ENCODE assay signal across 18 cellular contexts in genomic region chr17:20241855-20242254, GRCh38.
A peak's percentile ranks its signal among the peaks of the same experiment; 100 is the strongest.
DNase-seq lines count a peak whose midpoint lies in the region; ATAC-seq, FAIRE-seq and TF ChIP-seq lines count a peak whose summit lies in the region.
"Had no signal": no experiment of that assay in that cellular context is flagged by ENCODE, and none has a peak within 500 bp of the region (broad histone marks: within the 10 kb centered on the region; RNA-seq: fewer than 3 reads in every experiment).

No MANE protein-coding gene starts in this region.

- no peak overlapping the region for H3K27ac ChIP-seq in small intestine (ENCODE audit: low read depth in 1 of 2, low read length in 1 of 2)

- peaks cover 0 to 6% of the 10 kb centered on the region in 2 donors for H3K36me3 ChIP-seq in small intestine (ENCODE audit: control insufficient read depth in 2 of 2, insufficient read depth in 2 of 2, low read length in 2 of 2)
- H3K36me3 ChIP-seq: BE2C had no signal

- H3K4me3 ChIP-seq in small intestine (ENCODE audit: low read depth in 1 of 2, low read length in 2 of 2), result no peak overlapping the region

- no peaks in the 10 kb centered on the region for H3K4me1 ChIP-seq in small intestine (ENCODE audit: control insufficient read depth in 2 of 2, insufficient read depth in 1 of 2, low read depth in 1 of 2, low read length in 1 of 2)
- H3K4me1 ChIP-seq: BE2C, Caco-2 had no signal

- WGBS in small intestine, 3 donors, result 69 to 82% (median 81%) methylated on average over 4 of the region's 4 CpGs

- peak; percentile 33 for DNase-seq in NCI-H146 (lab: John Stamatoyannopoulos, UW)
- no peak for DNase-seq in NCI-H146 treated with DMSO at 0.1 percent for 48 hours (lab: John Stamatoyannopoulos, UW; ENCODE audit: unreplicated experiment)
- no peak for DNase-seq in GM12891 (ENCODE audit: insufficient read length, low spot score)
- no peak for DNase-seq in left colon
- peak; percentile 6 for DNase-seq in small intestine
- no peak for DNase-seq in activated CD8-positive, alpha-beta T cell treated with anti-CD3 and anti-CD28 coated beads for 36 hours
- DNase-seq: ACHN; BE2C; C1 segment of cervical spinal cord; Caco-2; CD4-positive, CD25-positive, alpha-beta regulatory T cell; CD8-positive, alpha-beta memory T cell; DMS79 treated with DMSO at 0.1 percent for 48 hours; GF-D8; H9 had no signal

- H3K4me3 Mint-ChIP-seq in activated CD8-positive, alpha-beta T cell treated with anti-CD3 and anti-CD28 coated beads for 36 hours, result no peak overlapping the region
- H3K4me3 Mint-ChIP-seq: CD4-positive, CD25-positive, alpha-beta regulatory T cell; CD8-positive, alpha-beta memory T cell; H9 had no signal

- H3K4me1 Mint-ChIP-seq in activated CD8-positive, alpha-beta T cell treated with anti-CD3 and anti-CD28 coated beads for 36 hours (ENCODE audit: low read depth), result peaks cover 17% of the 10 kb centered on the region
- H3K4me1 Mint-ChIP-seq: H9 had no signal

- CTCF ChIA-PET in activated CD8-positive, alpha-beta T cell treated with anti-CD3 and anti-CD28 coated beads for 36 hours (lab: Charles Lee), result no interaction called here

- H3K27me3 Mint-ChIP-seq in activated CD8-positive, alpha-beta T cell treated with anti-CD3 and anti-CD28 coated beads for 36 hours, result no peaks in the 10 kb centered on the region
- H3K27me3 Mint-ChIP-seq: CD4-positive, CD25-positive, alpha-beta regulatory T cell had no signal

- intact Hi-C loops in left colon (cut with DNase I, micrococcal nuclease), result no loop called here
- intact Hi-C loops in activated CD8-positive, alpha-beta T cell treated with anti-CD3 and anti-CD28 coated beads for 36 hours (cut with micrococcal nuclease), result no loop called here

- peak; percentile 31 for FAIRE-seq in GM12891 (lab: Jason Lieb, UNC)
- FAIRE-seq in small intestine (lab: Jason Lieb, UNC), result no peak
- FAIRE-seq: D721Med, H1 had no signal

- TF ChIP-seq POLR2A in GM12891 (IDR thresholded peaks at IDR 0.05; ENCODE audit: low read depth, low read length), result no peak

- no peaks in the 10 kb centered on the region for H3K9me3 ChIP-seq in small intestine (ENCODE audit: control insufficient read depth, low read depth)
- H3K9me3 ChIP-seq: BE2C, Caco-2 had no signal

- peak; percentile 81 for ATAC-seq in left colon
- ATAC-seq in HG02840 (IDR thresholded peaks at IDR 0.05; ENCODE audit: low FRiP score, unreplicated experiment), result no peak
- ATAC-seq in activated CD8-positive, alpha-beta T cell treated with anti-CD3 and anti-CD28 coated beads for 36 hours, result no peak

- H3K9me3 Mint-ChIP-seq in activated CD8-positive, alpha-beta T cell treated with anti-CD3 and anti-CD28 coated beads for 36 hours, result no peaks in the 10 kb centered on the region
- H3K9me3 Mint-ChIP-seq: CD4-positive, CD25-positive, alpha-beta regulatory T cell; CD8-positive, alpha-beta memory T cell; H9 had no signal

- H3K27ac Mint-ChIP-seq in activated CD8-positive, alpha-beta T cell treated with anti-CD3 and anti-CD28 coated beads for 36 hours, result no peak overlapping the region
- H3K27ac Mint-ChIP-seq: CD8-positive, alpha-beta memory T cell had no signal

- POLR2A ChIA-PET in activated CD8-positive, alpha-beta T cell treated with anti-CD3 and anti-CD28 coated beads for 36 hours (lab: Charles Lee), result no interaction called here

- H3K36me3 Mint-ChIP-seq in activated CD8-positive, alpha-beta T cell treated with anti-CD3 and anti-CD28 coated beads for 36 hours (ENCODE audit: low read depth), result no peaks in the 10 kb centered on the region
- H3K36me3 Mint-ChIP-seq: CD4-positive, CD25-positive, alpha-beta regulatory T cell had no signal

- no peaks in the 10 kb centered on the region for H3K27me3 ChIP-seq in small intestine (ENCODE audit: control insufficient read depth in 2 of 2, insufficient read depth in 2 of 2, low read length in 2 of 2)
- H3K27me3 ChIP-seq: BE2C had no signal

- TF ChIP-seq CTCF in activated CD8-positive, alpha-beta T cell treated with anti-CD3 and anti-CD28 coated beads for 36 hours (IDR thresholded peaks at IDR 0.05), result no peak

TF ChIP-seq in GM12891, 5 proteins besides CTCF, POLR2A, EP300 and RAD21:
- TF ChIP-seq SPI1 (IDR thresholded peaks at IDR 0.05; ENCODE audit: low read depth, low read length), result no peak
- TF ChIP-seq TAF1 (IDR thresholded peaks at IDR 0.05; ENCODE audit: low read depth, low read length), result no peak
- no peak for TF ChIP-seq POU2F2 (IDR thresholded peaks at IDR 0.05; ENCODE audit: low read depth, low read length)
- TF ChIP-seq POLR2AphosphoS5 (IDR thresholded peaks at IDR 0.05; ENCODE audit: low read depth, low read length), result no peak
- no peak for TF ChIP-seq PAX5 (IDR thresholded peaks at IDR 0.05; ENCODE audit: insufficient read depth, low read length, severe bottlenecking)

Comparison
In these comparisons a context has a peak if more than half of its experiments do, and no peak if none do; other contexts are left out.
1. DNase-seq: peak in NCI-H146 (single experiment) and small intestine (single experiment); none in NCI-H146 treated with DMSO at 0.1 percent for 48 hours (single experiment), GM12891 (single experiment), left colon (0 of 2) and activated CD8-positive, alpha-beta T cell treated with anti-CD3 and anti-CD28 coated beads for 36 hours (single experiment).